Comparison of ENCODE assay signal across 8 cellular contexts in genomic region chr12:101830391-101831325, GRCh38. TPM values are rescaled to one million over a fixed set of nuclear protein-coding genes. Genes with fewer than 3 reads are reported as not detected.
DNase-seq lines count a peak whose midpoint lies in the region; ATAC-seq and TF ChIP-seq lines count a peak whose summit lies in the region.

Gene GNPTAB (minus strand): TSS chr12:101830959. CDS start chr12:101830675, 284 bp downstream.

- peak within 1 kb of the TSS; percentile 62 for H3K27ac ChIP-seq in osteoblast (ENCODE audit: low read depth, low read length)
- H3K27ac ChIP-seq in testis = peak within 1 kb of the TSS; percentile 59 to 79

- peak within 1 kb of the TSS; percentile 95 for H3K4me3 ChIP-seq in osteoblast (ENCODE audit: insufficient read depth, low read length)
- H3K4me3 ChIP-seq in testis = peak within 1 kb of the TSS; percentile 68 to 82

- peak; percentile 95 for DNase-seq in NAMALWA (ENCODE audit: low spot score)
- DNase-seq in SK-N-DZ (ENCODE audit: low spot score) = peak; percentile 88
- peak; percentile 95 for DNase-seq in activated naive CD4-positive, alpha-beta T cell treated with anti-CD3 and anti-CD28 coated beads, Interleukin-2, amount 50 U/mL, for 16 hours
- peak; percentile 57 for DNase-seq in glomerular endothelial cell (ENCODE audit: extremely low read depth, low read depth, low spot score)
- peak; percentile 99 for DNase-seq in osteoblast (ENCODE audit: insufficient read length, low spot score, missing footprints)
- DNase-seq in testis = peak; percentile 95

- 0% methylated on average over 8 to 68 of the region's 93 CpGs for WGBS in testis, 2 donors

- no peaks in the 10 kb centered on the region for H3K36me3 ChIP-seq in osteoblast (ENCODE audit: insufficient read depth, low read length)
- no peaks in the 10 kb centered on the region for H3K36me3 ChIP-seq in testis (ENCODE audit: low read depth, missing control alignments)

- TF ChIP-seq POLR2A in GM10847 (IDR thresholded peaks at IDR 0.05; ENCODE audit: extremely low read depth, insufficient read length) (peak; percentile 69), testis (IDR thresholded peaks at IDR 0.05) (no peak)

- H3K79me2 ChIP-seq in osteoblast (ENCODE audit: insufficient read depth, low read length) = peaks cover 43% of the 10 kb centered on the region

- H3K9me3 ChIP-seq in osteoblast (ENCODE audit: low read depth, low read length) = no peaks in the 10 kb centered on the region
- no peaks in the 10 kb centered on the region for H3K9me3 ChIP-seq in testis

- H4K20me1 ChIP-seq in osteoblast (ENCODE audit: insufficient read depth, low read length) = no peaks in the 10 kb centered on the region

- peak within 1 kb of the TSS; percentile 92 for H2AFZ ChIP-seq in osteoblast (ENCODE audit: low read length)

- intact Hi-C loops in testis (cut with DNase I; ENCODE audit: low total_unique reads) = loop anchor here (10.0 kb wide), 1 partner anchor 56 kb away; no protein-coding TSS in a partner anchor

- no peaks in the 10 kb centered on the region for H3K27me3 ChIP-seq in osteoblast (ENCODE audit: insufficient read depth, low read length)
- no peaks in the 10 kb centered on the region for H3K27me3 ChIP-seq in testis

- TF ChIP-seq CTCF in osteoblast (IDR thresholded peaks at IDR 0.05; ENCODE audit: extremely low read depth, low read depth, low read length) (peak; percentile 64), testis (IDR thresholded peaks at IDR 0.05) (peak; percentile 55 to 90 (median 74))

- H3K4me2 ChIP-seq in osteoblast (ENCODE audit: insufficient read depth, low read length) = peak within 1 kb of the TSS; percentile 92

- peak; percentile 87 for ATAC-seq in HG02571 (IDR thresholded peaks at IDR 0.05; ENCODE audit: unreplicated experiment)

- H3K4me1 ChIP-seq in osteoblast (ENCODE audit: insufficient read depth, low read length) (peaks cover 13% of the 10 kb centered on the region), testis (peaks cover 3% of the 10 kb centered on the region)

RNA-seq across cellular contexts. Expression of gene GNPTAB, which starts in this region (rescaled TPM):
- 10.1 and 14.2 TPM in 2 replicates for polyA plus RNA-seq in SK-N-DZ (2014; cell fraction: cytosol; rRNA removed)
- polyA plus RNA-seq in SK-N-DZ (2014; cell fraction: nucleus; rRNA removed) = 8.1 and 13.5 TPM in 2 replicates
- total RNA-seq in glomerular endothelial cell (38.3 and 44.7 TPM in 2 replicates), osteoblast (93.0 and 93.1 TPM in 2 replicates), testis (10 to 100 TPM; 39.6 to 41.3 TPM)
- 19.1 TPM for polyA plus RNA-seq in testis (ENCODE audit: insufficient read depth, low read depth, low replicate concordance)

Comparison
In these comparisons a context has a peak if more than half of its experiments do, and no peak if none do; other contexts are left out.
1. Peak in every context shown above with its lines: DNase-seq, ATAC-seq, H3K4me3 ChIP-seq and H3K27ac ChIP-seq.